Comparison of ENCODE assay signal across 2 cellular contexts in the genomic region with DNA sequence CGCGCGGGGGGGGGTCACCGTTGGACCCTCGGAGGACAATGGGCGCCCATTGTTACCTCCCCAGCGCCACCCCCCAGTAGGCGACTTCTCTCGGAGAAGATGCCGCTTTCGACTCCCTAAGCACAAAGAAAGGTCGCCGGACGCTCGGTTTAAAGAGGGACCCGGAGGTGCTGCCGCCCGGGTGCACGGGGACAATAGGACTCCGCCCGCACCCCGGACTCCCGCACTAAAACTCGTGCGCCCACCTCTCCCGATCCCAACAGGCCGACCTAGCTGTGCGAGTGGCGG.
TF ChIP-seq lines count a peak whose summit lies in the region.

No MANE protein-coding gene starts in this region.

TF ChIP-seq in HEK293, 187 proteins besides CTCF, POLR2A, EP300 and RAD21 (continued from another document):
- TF ChIP-seq PRDM1 (tag by site-specific recombination; IDR thresholded peaks at IDR 0.05) (no peak), ZNF596 (tag by site-specific recombination; IDR thresholded peaks at IDR 0.05) (no peak), ZNF354C (tag by site-specific recombination; IDR thresholded peaks at IDR 0.05; ENCODE audit: borderline replicate concordance, low read depth) (no peak), ZNF157 (tag by site-specific recombination; IDR thresholded peaks at IDR 0.05) (no peak), ZNF221 (tag by site-specific recombination; IDR thresholded peaks at IDR 0.05; ENCODE audit: borderline replicate concordance) (no peak), ZNF423 (tag by site-specific recombination; IDR thresholded peaks at IDR 0.05) (peak; percentile 76), MZF1 (tag by site-specific recombination; IDR thresholded peaks at IDR 0.05; ENCODE audit: borderline replicate concordance) (no peak), ZNF571 (tag by site-specific recombination; IDR thresholded peaks at IDR 0.05) (no peak), ZXDB (tag by site-specific recombination; IDR thresholded peaks at IDR 0.05) (0 out of 2 replicates have a peak, but pooled peaks have one; percentile 44), KLF8 (tag by site-specific recombination; IDR thresholded peaks at IDR 0.05) (peak; percentile 79; the same call in 1 of the 2 replicates), OSR2 (tag by site-specific recombination; IDR thresholded peaks at IDR 0.05) (no peak), ZNF366 (tag by site-specific recombination; conservative IDR thresholded peaks at IDR 0.05) (no peak), ZNF514 (tag by site-specific recombination; IDR thresholded peaks at IDR 0.05) (no peak), ZNF558 (tag by site-specific recombination; IDR thresholded peaks at IDR 0.05) (no peak), ZBTB20 (tag by site-specific recombination; IDR thresholded peaks at IDR 0.05) (peak; percentile 89; the same call in 1 of the 2 replicates), GFI1B (tag by site-specific recombination; IDR thresholded peaks at IDR 0.05) (no peak), ZNF335 (tag by site-specific recombination; conservative IDR thresholded peaks at IDR 0.05) (peak; percentile 71), ZFP41 (tag by site-specific recombination; IDR thresholded peaks at IDR 0.05; ENCODE audit: borderline replicate concordance) (no peak), ZNF548 (tag by site-specific recombination; IDR thresholded peaks at IDR 0.05) (no peak), ZNF19 (tag by site-specific recombination; IDR thresholded peaks at IDR 0.05; ENCODE audit: low read depth) (no peak), SCRT1 (tag by site-specific recombination; IDR thresholded peaks at IDR 0.05; ENCODE audit: borderline replicate concordance) (no peak), ZIC2 (tag by site-specific recombination; IDR thresholded peaks at IDR 0.05) (peak; percentile 55)
- TF ChIP-seq, protein P1, sequence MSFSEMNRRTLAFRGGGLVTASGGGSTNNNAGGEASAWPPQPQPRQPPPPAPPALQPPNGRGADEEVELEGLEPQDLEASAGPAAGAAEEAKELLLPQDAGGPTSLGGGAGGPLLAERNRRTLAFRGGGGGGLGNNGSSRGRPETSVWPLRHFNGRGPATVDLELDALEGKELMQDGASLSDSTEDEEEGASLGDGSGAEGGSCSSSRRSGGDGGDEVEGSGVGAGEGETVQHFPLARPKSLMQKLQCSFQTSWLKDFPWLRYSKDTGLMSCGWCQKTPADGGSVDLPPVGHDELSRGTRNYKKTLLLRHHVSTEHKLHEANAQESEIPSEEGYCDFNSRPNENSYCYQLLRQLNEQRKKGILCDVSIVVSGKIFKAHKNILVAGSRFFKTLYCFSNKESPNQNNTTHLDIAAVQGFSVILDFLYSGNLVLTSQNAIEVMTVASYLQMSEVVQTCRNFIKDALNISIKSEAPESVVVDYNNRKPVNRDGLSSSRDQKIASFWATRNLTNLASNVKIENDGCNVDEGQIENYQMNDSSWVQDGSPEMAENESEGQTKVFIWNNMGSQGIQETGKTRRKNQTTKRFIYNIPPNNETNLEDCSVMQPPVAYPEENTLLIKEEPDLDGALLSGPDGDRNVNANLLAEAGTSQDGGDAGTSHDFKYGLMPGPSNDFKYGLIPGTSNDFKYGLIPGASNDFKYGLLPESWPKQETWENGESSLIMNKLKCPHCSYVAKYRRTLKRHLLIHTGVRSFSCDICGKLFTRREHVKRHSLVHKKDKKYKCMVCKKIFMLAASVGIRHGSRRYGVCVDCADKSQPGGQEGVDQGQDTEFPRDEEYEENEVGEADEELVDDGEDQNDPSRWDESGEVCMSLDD (tag by site-specific recombination; IDR thresholded peaks at IDR 0.05), result 0 out of 2 replicates have a peak, but pooled peaks have one; percentile 28
- TF ChIP-seq, protein P2, sequence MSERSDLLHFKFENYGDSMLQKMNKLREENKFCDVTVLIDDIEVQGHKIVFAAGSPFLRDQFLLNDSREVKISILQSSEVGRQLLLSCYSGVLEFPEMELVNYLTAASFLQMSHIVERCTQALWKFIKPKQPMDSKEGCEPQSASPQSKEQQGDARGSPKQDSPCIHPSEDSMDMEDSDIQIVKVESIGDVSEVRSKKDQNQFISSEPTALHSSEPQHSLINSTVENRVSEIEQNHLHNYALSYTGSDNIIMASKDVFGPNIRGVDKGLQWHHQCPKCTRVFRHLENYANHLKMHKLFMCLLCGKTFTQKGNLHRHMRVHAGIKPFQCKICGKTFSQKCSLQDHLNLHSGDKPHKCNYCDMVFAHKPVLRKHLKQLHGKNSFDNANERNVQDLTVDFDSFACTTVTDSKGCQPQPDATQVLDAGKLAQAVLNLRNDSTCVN (tag by site-specific recombination; optimal IDR thresholded peaks at IDR 0.05), result peak; percentile 74
- TF ChIP-seq, protein P3, sequence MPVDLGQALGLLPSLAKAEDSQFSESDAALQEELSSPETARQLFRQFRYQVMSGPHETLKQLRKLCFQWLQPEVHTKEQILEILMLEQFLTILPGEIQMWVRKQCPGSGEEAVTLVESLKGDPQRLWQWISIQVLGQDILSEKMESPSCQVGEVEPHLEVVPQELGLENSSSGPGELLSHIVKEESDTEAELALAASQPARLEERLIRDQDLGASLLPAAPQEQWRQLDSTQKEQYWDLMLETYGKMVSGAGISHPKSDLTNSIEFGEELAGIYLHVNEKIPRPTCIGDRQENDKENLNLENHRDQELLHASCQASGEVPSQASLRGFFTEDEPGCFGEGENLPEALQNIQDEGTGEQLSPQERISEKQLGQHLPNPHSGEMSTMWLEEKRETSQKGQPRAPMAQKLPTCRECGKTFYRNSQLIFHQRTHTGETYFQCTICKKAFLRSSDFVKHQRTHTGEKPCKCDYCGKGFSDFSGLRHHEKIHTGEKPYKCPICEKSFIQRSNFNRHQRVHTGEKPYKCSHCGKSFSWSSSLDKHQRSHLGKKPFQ (tag by site-specific recombination; IDR thresholded peaks at IDR 0.05), result no peak
- TF ChIP-seq, protein P4, sequence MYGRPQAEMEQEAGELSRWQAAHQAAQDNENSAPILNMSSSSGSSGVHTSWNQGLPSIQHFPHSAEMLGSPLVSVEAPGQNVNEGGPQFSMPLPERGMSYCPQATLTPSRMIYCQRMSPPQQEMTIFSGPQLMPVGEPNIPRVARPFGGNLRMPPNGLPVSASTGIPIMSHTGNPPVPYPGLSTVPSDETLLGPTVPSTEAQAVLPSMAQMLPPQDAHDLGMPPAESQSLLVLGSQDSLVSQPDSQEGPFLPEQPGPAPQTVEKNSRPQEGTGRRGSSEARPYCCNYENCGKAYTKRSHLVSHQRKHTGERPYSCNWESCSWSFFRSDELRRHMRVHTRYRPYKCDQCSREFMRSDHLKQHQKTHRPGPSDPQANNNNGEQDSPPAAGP (tag by site-specific recombination; IDR thresholded peaks at IDR 0.05), result no peak

TF ChIP-seq in SK-N-SH, 30 proteins besides CTCF, POLR2A, EP300 and RAD21 (continued from another document):
- TF ChIP-seq, protein P5, sequence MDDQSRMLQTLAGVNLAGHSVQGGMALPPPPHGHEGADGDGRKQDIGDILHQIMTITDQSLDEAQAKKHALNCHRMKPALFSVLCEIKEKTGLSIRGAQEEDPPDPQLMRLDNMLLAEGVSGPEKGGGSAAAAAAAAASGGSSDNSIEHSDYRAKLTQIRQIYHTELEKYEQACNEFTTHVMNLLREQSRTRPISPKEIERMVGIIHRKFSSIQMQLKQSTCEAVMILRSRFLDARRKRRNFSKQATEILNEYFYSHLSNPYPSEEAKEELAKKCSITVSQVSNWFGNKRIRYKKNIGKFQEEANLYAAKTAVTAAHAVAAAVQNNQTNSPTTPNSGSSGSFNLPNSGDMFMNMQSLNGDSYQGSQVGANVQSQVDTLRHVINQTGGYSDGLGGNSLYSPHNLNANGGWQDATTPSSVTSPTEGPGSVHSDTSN (IDR thresholded peaks at IDR 0.05), result no peak
- TF ChIP-seq FOXM1 (IDR thresholded peaks at IDR 0.05; ENCODE audit: low read depth) (0 out of 2 replicates have a peak, but pooled peaks have one; percentile 3), TAF1 (IDR thresholded peaks at IDR 0.05; ENCODE audit: borderline replicate concordance, low read depth, low read length) (no peak)
- TF ChIP-seq, protein P6, sequence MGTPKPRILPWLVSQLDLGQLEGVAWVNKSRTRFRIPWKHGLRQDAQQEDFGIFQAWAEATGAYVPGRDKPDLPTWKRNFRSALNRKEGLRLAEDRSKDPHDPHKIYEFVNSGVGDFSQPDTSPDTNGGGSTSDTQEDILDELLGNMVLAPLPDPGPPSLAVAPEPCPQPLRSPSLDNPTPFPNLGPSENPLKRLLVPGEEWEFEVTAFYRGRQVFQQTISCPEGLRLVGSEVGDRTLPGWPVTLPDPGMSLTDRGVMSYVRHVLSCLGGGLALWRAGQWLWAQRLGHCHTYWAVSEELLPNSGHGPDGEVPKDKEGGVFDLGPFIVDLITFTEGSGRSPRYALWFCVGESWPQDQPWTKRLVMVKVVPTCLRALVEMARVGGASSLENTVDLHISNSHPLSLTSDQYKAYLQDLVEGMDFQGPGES (IDR thresholded peaks at IDR 0.05; ENCODE audit: low read depth, low read length), result no peak
